In the genomic region with DNA sequence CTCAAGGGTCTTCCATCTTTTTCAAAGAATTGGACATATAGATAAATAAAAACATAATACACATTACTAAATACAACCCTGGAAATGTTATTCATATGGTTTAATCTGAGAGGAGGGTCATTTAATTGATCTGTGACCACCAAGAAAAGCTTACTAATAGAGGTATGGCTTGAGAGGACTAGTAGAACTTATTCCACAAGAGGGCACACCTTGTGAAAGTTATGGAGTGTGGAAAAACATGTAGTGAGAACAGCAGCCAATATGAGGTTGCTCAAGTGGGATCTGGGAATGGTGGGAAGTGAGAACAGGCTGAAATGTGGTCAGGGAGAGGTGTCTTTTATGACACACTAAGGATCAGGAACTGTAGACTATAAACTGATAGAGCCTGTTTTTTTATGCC, we compare ENCODE assay signal across 18 cellular contexts.
DNase-seq lines count a peak whose midpoint lies in the region; ATAC-seq and TF ChIP-seq lines count a peak whose summit lies in the region.
"Had no signal": no experiment of that assay in that cellular context is flagged by ENCODE, and none has a peak within 500 bp of the region (broad histone marks: within the 10 kb centered on the region; RNA-seq: fewer than 3 reads in every experiment).

No MANE protein-coding gene starts in this region.

- CTCF ChIA-PET in activated CD4-positive, alpha-beta T cell treated with anti-CD3 and anti-CD28 coated beads, Interleukin-2, amount 10 ng/mL, durations not matched to agents 7 days and 5 days (lab: Charles Lee) = no interaction called here

- no peaks in the 10 kb centered on the region for H3F3A ChIP-seq in OCI-LY1 (ENCODE audit: insufficient read depth, low read length)

- peak; percentile 6 to 8 for DNase-seq in cardiac muscle cell (ENCODE audit: low read depth in 1 of 2, low spot score in 1 of 2)
- no peak for DNase-seq in cardiac septum (ENCODE audit: low spot score)
- DNase-seq in choroid plexus epithelial cell (ENCODE audit: low read depth) = no peak
- DNase-seq in renal cortical epithelial cell (ENCODE audit: low read depth) = peak; percentile 4
- DNase-seq in activated CD4-positive, alpha-beta T cell treated with anti-CD3 and anti-CD28 coated beads, Interleukin-2, amount 10 ng/mL, durations not matched to agents 7 days and 5 days = no peak
- no peak for DNase-seq in SHP77 treated with DMSO at 0.1 percent for 48 hours (lab: John Stamatoyannopoulos, UW)
- DNase-seq: activated CD8-positive, alpha-beta T cell treated with anti-CD3 and anti-CD28 coated beads, Interleukin-2, amount 10 ng/mL, durations not matched to agents 7 days and 5 days; adrenal gland; H7; left cardiac atrium; NCI-H187; NCI-H82; upper lobe of right lung had no signal

- H3K9me3 Mint-ChIP-seq in activated CD4-positive, alpha-beta T cell treated with anti-CD3 and anti-CD28 coated beads, Interleukin-2, amount 10 ng/mL, durations not matched to agents 7 days and 5 days = peaks cover 3% of the 10 kb centered on the region
- H3K9me3 Mint-ChIP-seq: stimulated activated naive CD8-positive, alpha-beta T cell treated with anti-CD3 and anti-CD28 coated beads, Interleukin-15, Interleukin-2, amounts not matched to agents 100 ng/mL and 50 ng/mL, for 24 hours had no signal

- H3K27me3 ChIP-seq in cardiac muscle cell = no peaks in the 10 kb centered on the region
- no peaks in the 10 kb centered on the region for H3K27me3 ChIP-seq in OCI-LY1 (ENCODE audit: insufficient read depth, low read length)
- H3K27me3 ChIP-seq: adrenal gland, SJSA1, upper lobe of right lung had no signal

- no peak for TF ChIP-seq CTCF in cardiac muscle cell (IDR thresholded peaks at IDR 0.05; ENCODE audit: low read depth, low read length)
- peak; percentile 33; the same call in 1 of the 2 replicates for TF ChIP-seq CTCF in OCI-LY1 (IDR thresholded peaks at IDR 0.05; ENCODE audit: low read length)
- TF ChIP-seq CTCF in choroid plexus epithelial cell (conservative IDR thresholded peaks at IDR 0.05; ENCODE audit: low read depth, low read length) = peak; percentile 22

- no peak overlapping the region for H3K4me2 ChIP-seq in OCI-LY1 (ENCODE audit: low read length)
- H3K4me2 ChIP-seq: KMS-11 had no signal

- no peaks in the 10 kb centered on the region for H3K79me2 ChIP-seq in OCI-LY1 (ENCODE audit: insufficient read depth, low read length)

- H3K36me3 ChIP-seq in cardiac muscle cell (no peaks in the 10 kb centered on the region), OCI-LY1 (ENCODE audit: insufficient read depth, low read length) (peaks cover 26% of the 10 kb centered on the region)
- H3K36me3 ChIP-seq: adrenal gland, SJSA1, upper lobe of right lung had no signal

- H3K27ac ChIP-seq in cardiac muscle cell (no peak overlapping the region), OCI-LY1 (ENCODE audit: low read depth, low read length, poor library complexity, severe bottlenecking) (no peak overlapping the region)
- H3K27ac ChIP-seq: adrenal gland, KMS-11, SJSA1, upper lobe of right lung had no signal

- H3K9me2 ChIP-seq in OCI-LY1 (ENCODE audit: low read depth, low read length) = no peaks in the 10 kb centered on the region

- POLR2A ChIA-PET in activated CD4-positive, alpha-beta T cell treated with anti-CD3 and anti-CD28 coated beads, Interleukin-2, amount 10 ng/mL, durations not matched to agents 7 days and 5 days (lab: Charles Lee) = no interaction called here

- no peaks in the 10 kb centered on the region for H4K20me1 ChIP-seq in OCI-LY1 (ENCODE audit: insufficient read depth, low read length)

- no peak overlapping the region for H2AFZ ChIP-seq in OCI-LY1 (ENCODE audit: low read length)

- H3K4me1 ChIP-seq in cardiac muscle cell (ENCODE audit: low read depth) = peaks cover 10% of the 10 kb centered on the region
- peaks cover 16% of the 10 kb centered on the region for H3K4me1 ChIP-seq in OCI-LY1 (ENCODE audit: insufficient read depth, low read length, severe bottlenecking)
- H3K4me1 ChIP-seq: adrenal gland, SJSA1, upper lobe of right lung had no signal

- H3K36me3 Mint-ChIP-seq in activated CD4-positive, alpha-beta T cell treated with anti-CD3 and anti-CD28 coated beads, Interleukin-2, amount 10 ng/mL, durations not matched to agents 7 days and 5 days (ENCODE audit: low read depth) = no peaks in the 10 kb centered on the region

- no peak overlapping the region for H3K4me3 Mint-ChIP-seq in activated CD4-positive, alpha-beta T cell treated with anti-CD3 and anti-CD28 coated beads, Interleukin-2, amount 10 ng/mL, durations not matched to agents 7 days and 5 days
- H3K4me3 Mint-ChIP-seq: activated CD8-positive, alpha-beta T cell treated with anti-CD3 and anti-CD28 coated beads, Interleukin-2, amount 10 ng/mL, durations not matched to agents 7 days and 5 days; stimulated activated naive CD8-positive, alpha-beta T cell treated with anti-CD3 and anti-CD28 coated beads, Interleukin-15, Interleukin-2, amounts not matched to agents 100 ng/mL and 50 ng/mL, for 24 hours had no signal

- intact Hi-C loops in cardiac septum (cut with DNase I) = no loop called here

- no peaks in the 10 kb centered on the region for H3K9me3 ChIP-seq in cardiac muscle cell (ENCODE audit: low read depth)
- peaks cover 7% of the 10 kb centered on the region; the same call in 1 of the 2 replicates for H3K9me3 ChIP-seq in OCI-LY1 (ENCODE audit: low read length)
- H3K9me3 ChIP-seq: SJSA1, upper lobe of right lung had no signal

- no peaks in the 10 kb centered on the region for H3K4me1 Mint-ChIP-seq in activated CD4-positive, alpha-beta T cell treated with anti-CD3 and anti-CD28 coated beads, Interleukin-2, amount 10 ng/mL, durations not matched to agents 7 days and 5 days

- H3K27ac Mint-ChIP-seq in activated CD4-positive, alpha-beta T cell treated with anti-CD3 and anti-CD28 coated beads, Interleukin-2, amount 10 ng/mL, durations not matched to agents 7 days and 5 days = no peak overlapping the region
- H3K27ac Mint-ChIP-seq: activated CD8-positive, alpha-beta T cell treated with anti-CD3 and anti-CD28 coated beads, Interleukin-2, amount 10 ng/mL, durations not matched to agents 7 days and 5 days; stimulated activated naive CD8-positive, alpha-beta T cell treated with anti-CD3 and anti-CD28 coated beads, Interleukin-15, Interleukin-2, amounts not matched to agents 100 ng/mL and 50 ng/mL, for 24 hours had no signal

- H3K4me3 ChIP-seq in cardiac muscle cell (no peak overlapping the region), OCI-LY1 (ENCODE audit: low read depth, low read length, poor library complexity, severe bottlenecking) (no peak overlapping the region), choroid plexus epithelial cell (ENCODE audit: low read depth, low read length) (no peak overlapping the region)
- H3K4me3 ChIP-seq: adrenal gland, SJSA1, upper lobe of right lung had no signal

- no peaks in the 10 kb centered on the region for H3K27me3 Mint-ChIP-seq in activated CD4-positive, alpha-beta T cell treated with anti-CD3 and anti-CD28 coated beads, Interleukin-2, amount 10 ng/mL, durations not matched to agents 7 days and 5 days
- H3K27me3 Mint-ChIP-seq: stimulated activated naive CD8-positive, alpha-beta T cell treated with anti-CD3 and anti-CD28 coated beads, Interleukin-15, Interleukin-2, amounts not matched to agents 100 ng/mL and 50 ng/mL, for 24 hours had no signal

- no peak overlapping the region for H3K9ac ChIP-seq in OCI-LY1 (ENCODE audit: low read length)
- H3K9ac ChIP-seq: KMS-11 had no signal

- no peak for ATAC-seq in HG03196 (IDR thresholded peaks at IDR 0.05; ENCODE audit: unreplicated experiment)
- ATAC-seq: activated CD8-positive, alpha-beta T cell treated with anti-CD3 and anti-CD28 coated beads, Interleukin-2, amount 10 ng/mL, durations not matched to agents 7 days and 5 days; left cardiac atrium; upper lobe of right lung had no signal

Comparison
In these comparisons a context has a peak if more than half of its experiments do, and no peak if none do; other contexts are left out.
1. DNase-seq: peak in cardiac muscle cell (2 of 2) and renal cortical epithelial cell (single experiment); none in cardiac septum (single experiment), choroid plexus epithelial cell (single experiment), activated CD4-positive, alpha-beta T cell treated with anti-CD3 and anti-CD28 coated beads, Interleukin-2, amount 10 ng/mL, durations not matched to agents 7 days and 5 days (single experiment) and SHP77 treated with DMSO at 0.1 percent for 48 hours (single experiment).